1 cellular context compared by ENCODE assay signal in the genomic region with DNA sequence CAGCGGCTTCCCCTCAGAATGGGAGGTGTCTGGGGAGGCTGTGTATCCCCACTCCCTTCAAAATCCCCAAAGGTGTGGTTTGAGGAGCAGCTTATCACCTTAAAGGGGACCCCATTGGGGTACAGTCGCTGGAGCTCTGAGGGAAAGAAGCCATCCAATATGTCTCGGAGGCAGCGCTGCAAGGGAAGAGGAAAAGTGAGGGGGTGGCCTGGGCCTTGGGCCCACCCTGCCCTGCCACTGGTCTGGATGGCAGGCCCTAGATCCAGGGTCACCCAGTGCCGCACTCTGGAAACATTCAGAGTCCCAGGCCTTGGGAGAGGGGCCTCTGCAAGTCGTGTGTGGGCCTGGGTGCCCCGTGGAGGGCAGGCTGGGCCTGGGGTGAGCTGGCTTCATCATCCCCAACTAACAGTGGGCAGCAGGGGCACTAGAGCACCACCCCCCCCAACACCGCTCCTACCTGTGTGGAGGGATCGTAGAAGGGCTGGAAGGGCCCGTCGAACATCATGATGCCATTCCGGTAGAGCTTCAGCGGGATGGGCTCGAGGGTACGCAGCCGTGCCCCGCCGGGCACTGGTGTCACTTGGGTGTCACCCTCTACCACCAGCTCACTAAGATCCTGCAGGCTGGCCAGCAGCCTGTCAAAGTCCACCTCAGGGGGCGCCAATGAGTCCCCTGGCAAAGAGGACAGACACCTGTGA.
TF ChIP-seq lines count a peak whose summit lies in the region.

No MANE protein-coding gene starts in this region.

TF ChIP-seq in IMR-90, 13 proteins besides CTCF, POLR2A, EP300 and RAD21:
- no peak for TF ChIP-seq SMC3 (IDR thresholded peaks at IDR 0.05; ENCODE audit: low read depth, low read length)
- no peak for TF ChIP-seq NFE2L2 (IDR thresholded peaks at IDR 0.05; ENCODE audit: low read depth, low read length)
- TF ChIP-seq MAFK (IDR thresholded peaks at IDR 0.05; ENCODE audit: low read depth, low read length): no peak
- TF ChIP-seq RFX5 (IDR thresholded peaks at IDR 0.05; ENCODE audit: low read depth, low read length): no peak
- TF ChIP-seq USF2 (IDR thresholded peaks at IDR 0.05; ENCODE audit: low read depth, low read length): no peak
- TF ChIP-seq MAZ (IDR thresholded peaks at IDR 0.05; ENCODE audit: borderline replicate concordance, low read depth, low read length): no peak
- TF ChIP-seq CEBPB (IDR thresholded peaks at IDR 0.05; ENCODE audit: low read depth, low read length): no peak
- TF ChIP-seq BHLHE40 (IDR thresholded peaks at IDR 0.05; ENCODE audit: low read depth, low read length): no peak
- no peak for TF ChIP-seq RCOR1 (IDR thresholded peaks at IDR 0.05; ENCODE audit: insufficient replicate concordance, low read length)
- TF ChIP-seq, protein P1, sequence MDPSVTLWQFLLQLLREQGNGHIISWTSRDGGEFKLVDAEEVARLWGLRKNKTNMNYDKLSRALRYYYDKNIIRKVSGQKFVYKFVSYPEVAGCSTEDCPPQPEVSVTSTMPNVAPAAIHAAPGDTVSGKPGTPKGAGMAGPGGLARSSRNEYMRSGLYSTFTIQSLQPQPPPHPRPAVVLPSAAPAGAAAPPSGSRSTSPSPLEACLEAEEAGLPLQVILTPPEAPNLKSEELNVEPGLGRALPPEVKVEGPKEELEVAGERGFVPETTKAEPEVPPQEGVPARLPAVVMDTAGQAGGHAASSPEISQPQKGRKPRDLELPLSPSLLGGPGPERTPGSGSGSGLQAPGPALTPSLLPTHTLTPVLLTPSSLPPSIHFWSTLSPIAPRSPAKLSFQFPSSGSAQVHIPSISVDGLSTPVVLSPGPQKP (IDR thresholded peaks at IDR 0.05; ENCODE audit: borderline replicate concordance, low read depth, low read length): no peak
- TF ChIP-seq MXI1 (IDR thresholded peaks at IDR 0.05; ENCODE audit: borderline replicate concordance, low read depth, low read length): no peak
- no peak for TF ChIP-seq CHD1 (IDR thresholded peaks at IDR 0.05; ENCODE audit: low read depth, low read length)
- no peak for TF ChIP-seq FOS (IDR thresholded peaks at IDR 0.05; ENCODE audit: low read depth, low read length)
